8 cellular contexts compared by ENCODE assay signal in the genomic region with DNA sequence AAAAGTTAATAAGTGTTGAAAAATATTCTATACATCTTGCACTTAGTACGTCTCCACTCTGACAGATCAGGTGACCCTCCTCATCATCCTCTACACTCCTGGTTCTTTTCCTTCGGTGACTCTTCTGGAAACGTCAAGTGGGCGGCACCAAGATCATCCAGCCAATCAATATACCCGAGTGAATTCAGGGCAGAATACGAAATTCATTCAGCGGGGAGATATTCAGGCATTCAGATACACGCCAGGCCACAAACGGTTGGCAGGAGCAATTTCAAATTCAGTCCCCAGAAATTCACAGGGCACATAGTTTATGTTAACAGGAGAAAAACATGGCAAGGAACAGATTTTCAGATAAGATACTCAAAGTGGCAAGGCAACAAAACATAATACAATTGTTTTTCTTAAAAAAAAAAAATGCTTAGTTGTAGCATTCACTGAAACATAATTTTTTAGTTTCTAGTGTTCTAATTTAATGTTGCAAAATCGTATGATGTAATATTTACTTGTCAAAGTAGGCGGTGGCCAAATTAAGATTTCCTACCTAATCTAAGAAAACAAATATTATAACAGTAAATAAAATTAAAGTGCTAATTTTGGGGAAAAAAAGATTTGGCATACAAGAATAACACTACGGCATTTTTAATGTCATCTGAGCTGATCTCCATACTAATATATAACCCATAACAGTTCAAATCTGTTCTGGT. TPM values are rescaled to one million over a fixed set of nuclear protein-coding genes. Genes with fewer than 3 reads are reported as not detected.
DNase-seq lines count a peak whose midpoint lies in the region; ATAC-seq and TF ChIP-seq lines count a peak whose summit lies in the region.

No MANE protein-coding gene starts in this region.

- no peaks in the 10 kb centered on the region for H3K9me3 Mint-ChIP-seq in activated T-helper 1 cell treated with anti-CD3 and anti-CD28 coated beads, Interleukin-12 subunit alpha, Interleukin-12 subunit beta, Interleukin-2, Interleukin-4 antibody, amounts not matched to agents 30 ng/mL and 10 ng/mL and 1 ng/mL, durations not matched to agents 14 hours and 24 hours and 36 hours
- peaks cover 17% of the 10 kb centered on the region for H3K9me3 Mint-ChIP-seq in glutamatergic neuron (ENCODE audit: unreplicated experiment)

- no peak for TF ChIP-seq POLR2A in GM18505 (IDR thresholded peaks at IDR 0.05; ENCODE audit: borderline replicate concordance, extremely low read depth, insufficient read depth, insufficient read length)

- H3K27ac Mint-ChIP-seq in activated T-helper 1 cell treated with anti-CD3 and anti-CD28 coated beads, Interleukin-12 subunit alpha, Interleukin-12 subunit beta, Interleukin-2, Interleukin-4 antibody, amounts not matched to agents 30 ng/mL and 10 ng/mL and 1 ng/mL, durations not matched to agents 14 hours and 24 hours and 36 hours: peak overlapping the region; percentile 84
- H3K27ac Mint-ChIP-seq in glutamatergic neuron (ENCODE audit: unreplicated experiment): peak overlapping the region; percentile 19

- no peaks in the 10 kb centered on the region for H3K27me3 ChIP-seq in MG63

- peaks cover 67% of the 10 kb centered on the region for H3K4me1 Mint-ChIP-seq in activated T-helper 1 cell treated with anti-CD3 and anti-CD28 coated beads, Interleukin-12 subunit alpha, Interleukin-12 subunit beta, Interleukin-2, Interleukin-4 antibody, amounts not matched to agents 30 ng/mL and 10 ng/mL and 1 ng/mL, durations not matched to agents 14 hours and 24 hours and 36 hours (ENCODE audit: low read depth)
- H3K4me1 Mint-ChIP-seq in glutamatergic neuron (ENCODE audit: low read depth, unreplicated experiment): peaks cover 22% of the 10 kb centered on the region

- H3K4me3 ChIP-seq in MG63: no peak overlapping the region; the same call in 1 of the 2 replicates

- peaks cover 67% of the 10 kb centered on the region for H3K36me3 Mint-ChIP-seq in activated T-helper 1 cell treated with anti-CD3 and anti-CD28 coated beads, Interleukin-12 subunit alpha, Interleukin-12 subunit beta, Interleukin-2, Interleukin-4 antibody, amounts not matched to agents 30 ng/mL and 10 ng/mL and 1 ng/mL, durations not matched to agents 14 hours and 24 hours and 36 hours (ENCODE audit: low read depth)
- peaks cover 9% of the 10 kb centered on the region for H3K36me3 Mint-ChIP-seq in glutamatergic neuron (ENCODE audit: unreplicated experiment)

- H3K36me3 ChIP-seq in MG63: peaks cover 85% of the 10 kb centered on the region

- DNase-seq in G401 (ENCODE audit: low spot score): peak; percentile 58
- no peak for DNase-seq in activated T-helper 1 cell treated with anti-CD3 and anti-CD28 coated beads, Interleukin-12 subunit alpha, Interleukin-12 subunit beta, Interleukin-2, Interleukin-4 antibody, amounts not matched to agents 30 ng/mL and 10 ng/mL and 1 ng/mL, durations not matched to agents 14 hours and 24 hours and 36 hours (ENCODE audit: low spot score)
- no peak for DNase-seq in glutamatergic neuron
- DNase-seq in sciatic nerve (ENCODE audit: low spot score): no peak
- no peak for DNase-seq in MG63
- no peak for DNase-seq in NCI-H2171 treated with DMSO at 0.1 percent for 48 hours (lab: John Stamatoyannopoulos, UW)

- H3K27me3 Mint-ChIP-seq in activated T-helper 1 cell treated with anti-CD3 and anti-CD28 coated beads, Interleukin-12 subunit alpha, Interleukin-12 subunit beta, Interleukin-2, Interleukin-4 antibody, amounts not matched to agents 30 ng/mL and 10 ng/mL and 1 ng/mL, durations not matched to agents 14 hours and 24 hours and 36 hours (ENCODE audit: insufficient read depth): no peaks in the 10 kb centered on the region
- peaks cover 8% of the 10 kb centered on the region for H3K27me3 Mint-ChIP-seq in glutamatergic neuron (ENCODE audit: unreplicated experiment)

- no peaks in the 10 kb centered on the region for H3K9me3 ChIP-seq in MG63

- peak overlapping the region; percentile 75 for H3K4me3 Mint-ChIP-seq in activated T-helper 1 cell treated with anti-CD3 and anti-CD28 coated beads, Interleukin-12 subunit alpha, Interleukin-12 subunit beta, Interleukin-2, Interleukin-4 antibody, amounts not matched to agents 30 ng/mL and 10 ng/mL and 1 ng/mL, durations not matched to agents 14 hours and 24 hours and 36 hours
- peak overlapping the region; percentile 96 for H3K4me3 Mint-ChIP-seq in glutamatergic neuron (ENCODE audit: unreplicated experiment)

- ATAC-seq in sciatic nerve (peak; percentile 5), GM18505 (IDR thresholded peaks at IDR 0.05; ENCODE audit: unreplicated experiment) (no peak), HG02763 (IDR thresholded peaks at IDR 0.05; ENCODE audit: unreplicated experiment) (no peak)

- in situ Hi-C loops in G401 (cut with HindIII; ENCODE audit: low sequenced_read_pairs): no loop called here

- no peak for TF ChIP-seq CTCF in glutamatergic neuron (IDR thresholded peaks at IDR 0.05; ENCODE audit: partially characterized antibody, unreplicated experiment)

- intact Hi-C loops in activated T-helper 1 cell treated with anti-CD3 and anti-CD28 coated beads, Interleukin-12 subunit alpha, Interleukin-12 subunit beta, Interleukin-2, Interleukin-4 antibody, amounts not matched to agents 30 ng/mL and 10 ng/mL and 1 ng/mL, durations not matched to agents 14 hours and 24 hours and 36 hours (cut with micrococcal nuclease): loop anchor here (2.0 to 10.0 kb wide), 5 partner anchors 103 to 1407 kb away; partner anchors contain the start of genes MAIP1, NOP58, ORC2 and TYW5
- intact Hi-C loops in sciatic nerve (cut with DNase I): no loop called here

RNA-seq across cellular contexts. Expression of gene CLK1, which starts 4.2 kb away (rescaled TPM):
- total RNA-seq in G401 (2014; rRNA removed; shearing (Covaris generic)): 31.6 and 35.0 TPM in 2 replicates
- 91.7 and 99.5 TPM in 2 replicates for total RNA-seq in activated T-helper 1 cell treated with anti-CD3 and anti-CD28 coated beads, Interleukin-12 subunit alpha, Interleukin-12 subunit beta, Interleukin-2, Interleukin-4 antibody, amounts not matched to agents 30 ng/mL and 10 ng/mL and 1 ng/mL, durations not matched to agents 14 hours and 24 hours and 36 hours
- 141 TPM for total RNA-seq in glutamatergic neuron (ENCODE audit: unreplicated experiment)
- total RNA-seq in sciatic nerve: 358 TPM
- total RNA-seq in MG63 (2014; rRNA removed; shearing (Covaris generic); ENCODE audit: low replicate concordance): 22.9 and 42.9 TPM in 2 replicates

RNA-seq across cellular contexts. Expression of gene PPIL3, which starts 28.6 kb away (rescaled TPM):
- 53.7 and 78.7 TPM in 2 replicates for total RNA-seq in G401 (2014; rRNA removed; shearing (Covaris generic))
- total RNA-seq in activated T-helper 1 cell treated with anti-CD3 and anti-CD28 coated beads, Interleukin-12 subunit alpha, Interleukin-12 subunit beta, Interleukin-2, Interleukin-4 antibody, amounts not matched to agents 30 ng/mL and 10 ng/mL and 1 ng/mL, durations not matched to agents 14 hours and 24 hours and 36 hours: 44.2 TPM in 2 replicates
- total RNA-seq in glutamatergic neuron (ENCODE audit: unreplicated experiment) (44.9 TPM), sciatic nerve (35.1 TPM)
- total RNA-seq in MG63 (2014; rRNA removed; shearing (Covaris generic); ENCODE audit: low replicate concordance): 56.5 and 155 TPM in 2 replicates

RNA-seq across cellular contexts. Expression of gene NIF3L1, which starts 28.9 kb away (rescaled TPM):
- 80.5 and 105 TPM in 2 replicates for total RNA-seq in G401 (2014; rRNA removed; shearing (Covaris generic))
- total RNA-seq in activated T-helper 1 cell treated with anti-CD3 and anti-CD28 coated beads, Interleukin-12 subunit alpha, Interleukin-12 subunit beta, Interleukin-2, Interleukin-4 antibody, amounts not matched to agents 30 ng/mL and 10 ng/mL and 1 ng/mL, durations not matched to agents 14 hours and 24 hours and 36 hours: 26.6 and 27.3 TPM in 2 replicates
- total RNA-seq in glutamatergic neuron (ENCODE audit: unreplicated experiment) (19.7 TPM), sciatic nerve (19.9 TPM)
- total RNA-seq in MG63 (2014; rRNA removed; shearing (Covaris generic); ENCODE audit: low replicate concordance): 47.7 and 50.0 TPM in 2 replicates

RNA-seq across cellular contexts. Expression of gene BZW1, which starts 48.5 kb away (rescaled TPM):
- 474 and 596 TPM in 2 replicates for total RNA-seq in G401 (2014; rRNA removed; shearing (Covaris generic))
- total RNA-seq in activated T-helper 1 cell treated with anti-CD3 and anti-CD28 coated beads, Interleukin-12 subunit alpha, Interleukin-12 subunit beta, Interleukin-2, Interleukin-4 antibody, amounts not matched to agents 30 ng/mL and 10 ng/mL and 1 ng/mL, durations not matched to agents 14 hours and 24 hours and 36 hours: 446 and 447 TPM in 2 replicates
- total RNA-seq in glutamatergic neuron (ENCODE audit: unreplicated experiment): 232 TPM
- total RNA-seq in sciatic nerve: 282 TPM
- 281 and 464 TPM in 2 replicates for total RNA-seq in MG63 (2014; rRNA removed; shearing (Covaris generic); ENCODE audit: low replicate concordance)
